In the genomic region with DNA sequence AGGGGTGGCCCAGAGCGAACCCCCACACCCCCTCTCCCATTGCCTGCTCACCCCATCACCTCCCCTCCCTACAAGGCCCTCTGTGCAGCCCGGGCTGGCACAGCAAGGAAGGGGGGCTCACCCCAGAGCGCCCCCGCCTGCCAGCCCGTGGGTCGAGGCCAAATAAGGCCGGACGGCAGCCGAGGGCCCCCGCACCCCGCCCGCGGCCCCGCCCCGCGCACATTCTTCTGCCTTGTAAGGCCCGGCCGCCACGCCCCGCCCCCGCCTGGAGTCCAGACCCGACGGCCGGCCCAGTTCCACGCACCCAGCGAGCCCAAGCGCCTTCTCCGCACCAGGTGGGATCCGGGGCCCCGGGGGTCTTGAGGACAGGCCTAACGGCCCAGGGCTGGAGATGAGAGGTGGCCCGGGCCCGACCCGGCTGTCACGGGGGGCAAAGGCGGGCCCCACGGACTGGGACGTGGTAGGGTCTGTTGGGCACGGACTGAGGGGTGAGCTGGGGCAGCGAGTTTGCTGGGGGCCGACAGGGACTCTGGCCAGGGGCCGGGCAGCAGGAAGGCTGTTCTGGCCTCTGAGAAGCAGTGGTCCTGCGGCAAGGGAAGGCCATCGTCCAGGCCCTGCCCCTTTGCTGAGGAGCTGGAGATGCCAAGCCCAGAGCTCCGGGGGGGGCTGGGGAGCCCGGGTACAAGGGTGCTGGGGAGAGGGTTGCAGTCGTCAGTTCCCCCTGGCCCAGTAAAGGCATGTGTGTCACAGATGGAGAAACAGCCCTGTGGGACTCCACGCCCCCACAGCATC, we compare ENCODE assay signal across 9 cellular contexts. TPM values are rescaled to one million over a fixed set of nuclear protein-coding genes. Genes with fewer than 3 reads are reported as not detected.
DNase-seq lines count a peak whose midpoint lies in the region; ATAC-seq and TF ChIP-seq lines count a peak whose summit lies in the region.
"Had no signal": no experiment of that assay in that cellular context is flagged by ENCODE, and none has a peak within 500 bp of the region (broad histone marks: within the 10 kb centered on the region; RNA-seq: fewer than 3 reads in every experiment).

MYL9 (plus strand) TSS at position 293 of the 792 bp plus-strand sequence. CDS start 3,366 bp downstream, outside the sequence.

- no peaks in the 10 kb centered on the region for H3K9me3 ChIP-seq in ES-I3 (ENCODE audit: control insufficient read depth, insufficient read depth, low read length)
- H3K9me3 ChIP-seq in muscle layer of duodenum (ENCODE audit: control insufficient read depth in 1 of 2, low read length in 2 of 2) = no peaks in the 10 kb centered on the region

- no peak for TF ChIP-seq CTCF in fibroblast of mammary gland (conservative IDR thresholded peaks at IDR 0.05; ENCODE audit: control insufficient read depth, insufficient read depth, low read depth, low read length)

- no peaks in the 10 kb centered on the region for H3K36me3 ChIP-seq in ES-I3 (ENCODE audit: insufficient read depth, low read length)
- peaks cover 0 to 29% of the 10 kb centered on the region in 2 donors for H3K36me3 ChIP-seq in muscle layer of duodenum (ENCODE audit: control insufficient read depth in 1 of 2, insufficient read depth in 2 of 2, low read length in 2 of 2)

- peak within 1 kb of the TSS; percentile 83 for H3K27ac ChIP-seq in muscle layer of duodenum (ENCODE audit: low read length)
- H3K27ac ChIP-seq: HL-60 had no signal

- peaks cover 18% of the 10 kb centered on the region for H3K4me1 ChIP-seq in ES-I3 (ENCODE audit: insufficient read depth, low read length)
- H3K4me1 ChIP-seq in muscle layer of duodenum (ENCODE audit: control insufficient read depth in 1 of 2, insufficient read depth in 2 of 2, low read length in 2 of 2) = peaks cover 0 to 38% of the 10 kb centered on the region in 2 donors

- peak within 1 kb of the TSS; percentile 82 for H3K9ac ChIP-seq in ES-I3 (ENCODE audit: low read depth, low read length)

- peak within 1 kb of the TSS; percentile 75 for H3K4me3 ChIP-seq in fibroblast of mammary gland (ENCODE audit: control insufficient read depth, low read depth, low read length)
- H3K4me3 ChIP-seq in muscle layer of duodenum (ENCODE audit: low read depth in 1 of 2, low read length in 2 of 2) = peak within 1 kb of the TSS; percentile 71 to 74

- H3K27me3 ChIP-seq in muscle layer of duodenum (ENCODE audit: low read depth, low read length) = no peaks in the 10 kb centered on the region

- DNase-seq in RPMI7951 (ENCODE audit: low read depth) (peak; percentile 64), fibroblast of mammary gland (ENCODE audit: low read depth) (peak; percentile 40), RPMI8226 (no peak), cerebellar nuclear complex (lab: John Stamatoyannopoulos, UW) (no peak)
- DNase-seq in stimulated activated naive CD4-positive, alpha-beta T cell (lab: John Stamatoyannopoulos, UW) = no peak

- ATAC-seq in GM18909 (IDR thresholded peaks at IDR 0.05; ENCODE audit: poor library complexity, unreplicated experiment) = no peak

RNA-seq across cellular contexts. Expression of gene MYL9, which starts in this region (rescaled TPM):
- 17.4 and 20.3 TPM in 2 replicates for total RNA-seq in RPMI7951 (2014; rRNA removed; shearing (Covaris generic))

Comparison
In these comparisons a context has a peak if more than half of its experiments do, and no peak if none do; other contexts are left out.
1. DNase-seq: peak in RPMI7951 (single experiment) and fibroblast of mammary gland (single experiment); none in RPMI8226 (single experiment), stimulated activated naive CD4-positive, alpha-beta T cell (0 of 6) and cerebellar nuclear complex (0 of 2).